In the genomic region with DNA sequence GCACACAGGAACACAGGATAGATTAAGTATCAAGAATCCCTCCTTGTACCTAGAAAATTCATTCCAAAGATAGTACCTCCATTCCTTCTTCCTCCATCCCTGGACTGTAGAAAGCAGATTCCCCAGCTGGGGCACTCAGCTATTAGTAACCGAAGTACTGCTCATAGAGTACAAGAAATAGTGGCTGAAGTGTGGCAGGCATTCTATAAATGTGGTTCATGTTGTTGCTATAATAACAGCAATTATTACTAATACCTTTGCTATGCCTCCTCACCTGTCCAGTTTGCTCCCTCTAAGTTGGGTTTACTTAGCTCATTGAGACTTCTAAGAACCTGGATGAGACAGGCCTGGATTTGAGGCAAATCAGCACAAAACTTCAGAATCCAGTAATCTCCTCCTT, we compare ENCODE assay signal across 4 cellular contexts.
"Had no signal": no experiment of that assay in that cellular context is flagged by ENCODE, and none has a peak within 500 bp of the region (broad histone marks: within the 10 kb centered on the region; RNA-seq: fewer than 3 reads in every experiment).

No MANE protein-coding gene starts in this region.

- H3K9me3 Mint-ChIP-seq: GM23338, H9 had no signal

- DNase-seq: H9, HCEC 1CT, IMR-90 had no signal

- H3K4me3 Mint-ChIP-seq: GM23338, H9 had no signal

- H3K27ac Mint-ChIP-seq: GM23338, H9 had no signal

- H3K4me1 Mint-ChIP-seq: GM23338 had no signal

- ATAC-seq: GM23338 had no signal

- H2AFZ ChIP-seq: GM23338 had no signal

- H3K4me2 ChIP-seq: GM23338 had no signal

- H3K4me3 ChIP-seq: GM23338 had no signal
